ENCODE assay signal across 2 cellular contexts in the genomic region with DNA sequence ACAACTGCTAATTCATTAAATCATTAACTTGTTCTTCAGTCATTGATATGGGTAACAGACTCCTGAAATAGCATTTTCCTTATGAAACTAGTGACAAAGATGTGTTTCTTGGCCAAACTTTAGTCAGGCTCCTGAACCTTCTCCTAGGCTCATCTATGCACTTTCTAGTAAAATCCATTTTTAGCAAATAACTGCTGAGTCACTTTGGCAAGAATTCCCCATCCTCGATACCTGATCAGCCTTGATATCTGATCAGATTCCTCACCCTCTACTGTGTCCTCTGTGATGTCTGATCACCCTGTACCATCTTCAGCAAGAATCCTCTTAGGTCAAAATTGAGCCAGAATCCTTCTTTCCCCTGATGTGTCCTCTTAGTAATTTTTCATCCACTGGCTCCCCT.
TF ChIP-seq lines count a peak whose summit lies in the region.

No MANE protein-coding gene starts in this region.

TF ChIP-seq in HepG2, 621 proteins besides CTCF, POLR2A, EP300 and RAD21 (continued from another document):
- TF ChIP-seq MYNN (CRISPR knock-in tag; IDR thresholded peaks at IDR 0.05; ENCODE audit: low read depth) (no peak), SNAI1 (CRISPR knock-in tag; IDR thresholded peaks at IDR 0.05; ENCODE audit: borderline replicate concordance) (no peak)

TF ChIP-seq in K562, 482 proteins besides CTCF, POLR2A, EP300 and RAD21 (continued from another document):
- TF ChIP-seq, protein P1, sequence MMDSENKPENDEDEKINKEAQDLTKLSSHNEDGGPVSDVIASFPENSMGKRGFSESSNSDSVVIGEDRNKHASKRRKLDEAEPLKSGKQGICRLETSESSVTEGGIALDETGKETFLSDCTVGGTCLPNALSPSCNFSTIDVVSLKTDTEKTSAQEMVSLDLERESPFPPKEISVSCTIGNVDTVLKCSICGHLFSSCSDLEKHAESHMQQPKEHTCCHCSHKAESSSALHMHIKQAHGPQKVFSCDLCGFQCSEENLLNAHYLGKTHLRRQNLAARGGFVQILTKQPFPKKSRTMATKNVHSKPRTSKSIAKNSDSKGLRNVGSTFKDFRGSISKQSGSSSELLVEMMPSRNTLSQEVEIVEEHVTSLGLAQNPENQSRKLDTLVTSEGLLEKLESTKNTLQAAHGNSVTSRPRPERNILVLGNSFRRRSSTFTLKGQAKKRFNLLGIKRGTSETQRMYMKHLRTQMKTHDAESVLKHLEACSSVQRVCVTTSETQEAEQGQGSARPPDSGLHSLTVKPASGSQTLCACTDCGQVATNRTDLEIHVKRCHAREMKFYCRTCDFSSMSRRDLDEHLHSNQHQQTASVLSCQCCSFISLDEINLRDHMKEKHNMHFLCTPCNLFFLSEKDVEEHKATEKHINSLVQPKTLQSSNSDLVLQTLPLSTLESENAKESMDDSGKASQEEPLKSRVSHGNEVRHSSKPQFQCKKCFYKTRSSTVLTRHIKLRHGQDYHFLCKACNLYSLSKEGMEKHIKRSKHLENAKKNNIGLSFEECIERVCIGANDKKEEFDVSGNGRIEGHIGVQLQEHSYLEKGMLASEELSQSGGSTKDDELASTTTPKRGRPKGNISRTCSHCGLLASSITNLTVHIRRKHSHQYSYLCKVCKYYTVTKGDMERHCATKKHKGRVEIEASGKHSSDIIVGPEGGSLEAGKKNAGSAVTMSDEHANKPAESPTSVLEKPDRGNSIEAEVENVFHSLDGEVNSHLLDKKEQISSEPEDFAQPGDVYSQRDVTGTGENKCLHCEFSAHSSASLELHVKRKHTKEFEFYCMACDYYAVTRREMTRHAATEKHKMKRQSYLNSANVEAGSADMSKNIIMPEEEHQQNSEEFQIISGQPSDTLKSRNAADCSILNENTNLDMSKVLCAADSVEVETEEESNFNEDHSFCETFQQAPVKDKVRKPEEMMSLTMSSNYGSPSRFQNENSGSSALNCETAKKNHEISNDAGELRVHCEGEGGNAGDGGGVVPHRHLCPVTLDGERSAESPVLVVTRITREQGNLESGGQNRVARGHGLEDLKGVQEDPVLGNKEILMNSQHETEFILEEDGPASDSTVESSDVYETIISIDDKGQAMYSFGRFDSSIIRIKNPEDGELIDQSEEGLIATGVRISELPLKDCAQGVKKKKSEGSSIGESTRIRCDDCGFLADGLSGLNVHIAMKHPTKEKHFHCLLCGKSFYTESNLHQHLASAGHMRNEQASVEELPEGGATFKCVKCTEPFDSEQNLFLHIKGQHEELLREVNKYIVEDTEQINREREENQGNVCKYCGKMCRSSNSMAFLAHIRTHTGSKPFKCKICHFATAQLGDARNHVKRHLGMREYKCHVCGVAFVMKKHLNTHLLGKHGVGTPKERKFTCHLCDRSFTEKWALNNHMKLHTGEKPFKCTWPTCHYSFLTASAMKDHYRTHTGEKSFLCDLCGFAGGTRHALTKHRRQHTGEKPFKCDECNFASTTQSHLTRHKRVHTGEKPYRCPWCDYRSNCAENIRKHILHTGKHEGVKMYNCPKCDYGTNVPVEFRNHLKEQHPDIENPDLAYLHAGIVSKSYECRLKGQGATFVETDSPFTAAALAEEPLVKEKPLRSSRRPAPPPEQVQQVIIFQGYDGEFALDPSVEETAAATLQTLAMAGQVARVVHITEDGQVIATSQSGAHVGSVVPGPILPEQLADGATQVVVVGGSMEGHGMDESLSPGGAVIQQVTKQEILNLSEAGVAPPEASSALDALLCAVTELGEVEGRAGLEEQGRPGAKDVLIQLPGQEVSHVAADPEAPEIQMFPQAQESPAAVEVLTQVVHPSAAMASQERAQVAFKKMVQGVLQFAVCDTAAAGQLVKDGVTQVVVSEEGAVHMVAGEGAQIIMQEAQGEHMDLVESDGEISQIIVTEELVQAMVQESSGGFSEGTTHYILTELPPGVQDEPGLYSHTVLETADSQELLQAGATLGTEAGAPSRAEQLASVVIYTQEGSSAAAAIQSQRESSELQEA (IDR thresholded peaks at IDR 0.05; ENCODE audit: low read depth): no peak
- TF ChIP-seq RUNX1 (IDR thresholded peaks at IDR 0.05; ENCODE audit: low read depth) (no peak), TRIM28 (IDR thresholded peaks at IDR 0.05) (no peak), ZNF717 (CRISPR knock-in tag; IDR thresholded peaks at IDR 0.05) (no peak), KDM4B (IDR thresholded peaks at IDR 0.05; ENCODE audit: borderline replicate concordance in 2 of 2, low read depth in 1 of 2) (no peak), CREBBP (IDR thresholded peaks at IDR 0.05; ENCODE audit: low read depth, low read length) (no peak), ZNF121 (CRISPR knock-in tag; conservative IDR thresholded peaks at IDR 0.05) (no peak)
